Comparison of ENCODE assay signal across 21 cellular contexts in the genomic region with DNA sequence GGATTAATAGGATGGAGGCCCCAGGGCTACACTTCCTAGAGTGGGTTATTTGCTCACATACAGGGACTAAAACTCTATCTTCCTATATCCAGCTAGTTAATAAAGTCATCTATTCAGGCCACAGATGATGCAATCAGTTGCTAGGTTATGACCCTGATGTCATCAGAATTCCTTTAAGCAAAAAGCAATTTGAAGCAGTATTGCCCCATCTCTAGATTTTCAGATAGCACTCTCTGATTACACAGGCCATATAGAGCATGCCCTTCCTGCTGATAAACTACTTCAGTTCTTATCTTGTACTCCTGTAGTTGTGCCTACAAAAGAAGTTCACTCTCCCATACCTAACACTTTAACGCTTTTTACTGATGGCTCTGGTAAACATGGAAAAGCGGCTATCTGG.
DNase-seq lines count a peak whose midpoint lies in the region; ATAC-seq, FAIRE-seq and TF ChIP-seq lines count a peak whose summit lies in the region.
"Had no signal": no experiment of that assay in that cellular context is flagged by ENCODE, and none has a peak within 500 bp of the region (broad histone marks: within the 10 kb centered on the region; RNA-seq: fewer than 3 reads in every experiment).

No MANE protein-coding gene starts in this region.

- ATAC-seq in HepG2 (no peak), right lobe of liver (no peak), WTC11 (no peak)

- H3K4me1 ChIP-seq in HepG2 (ENCODE audit: insufficient read depth, low read length) (peaks cover 45% of the 10 kb centered on the region), right lobe of liver (peaks cover 0 to 5% (median 1%) of the 10 kb centered on the region in 4 donors), BE2C (no peaks in the 10 kb centered on the region), OCI-LY7 (ENCODE audit: insufficient read depth, low read length, poor library complexity, severe bottlenecking) (no peaks in the 10 kb centered on the region)
- H3K4me1 ChIP-seq: BLaER1 had no signal

- H2AFZ ChIP-seq in HepG2 (ENCODE audit: low read length) (no peak overlapping the region), OCI-LY7 (ENCODE audit: low read length) (no peak overlapping the region)
- H2AFZ ChIP-seq: GM23248 had no signal

- DNase-seq in HepG2 (ENCODE audit: low spot score): peak; percentile 64
- no peak for DNase-seq in right lobe of liver
- DNase-seq in WTC11 (ENCODE audit: low spot score): no peak
- DNase-seq in iris pigment epithelial cell (ENCODE audit: low read depth): peak; percentile 36
- no peak for DNase-seq in BE2C
- no peak for DNase-seq in RPMI8226
- no peak for DNase-seq in OCI-LY7 (ENCODE audit: low spot score)
- no peak for DNase-seq in NCI-H510A (lab: John Stamatoyannopoulos, UW)
- DNase-seq: CD4-positive, alpha-beta memory T cell; DMS53; GM23248; NCI-H1105; NCI-H2081; NCI-H446 treated with DMSO at 0.1 percent for 48 hours; SHP77 had no signal

- no peaks in the 10 kb centered on the region for H3K9me2 ChIP-seq in OCI-LY7 (ENCODE audit: insufficient read depth, low read length)

- H3K36me3 Mint-ChIP-seq in WTC11: peaks cover 46% of the 10 kb centered on the region

- CTCF ChIA-PET in HepG2 (lab: Yijun Ruan, JAX; ENCODE audit: low intra/inter-chr PET ratio, low total read pairs) (no interaction called here), WTC11 (lab: Charles Lee) (no interaction called here), OCI-LY7 (lab: Charles Lee; ENCODE audit: unreplicated experiment) (no interaction called here)

- no peaks in the 10 kb centered on the region for H3K27me3 Mint-ChIP-seq in WTC11 (ENCODE audit: low read depth)
- H3K27me3 Mint-ChIP-seq: CD4-positive, alpha-beta memory T cell had no signal

- H3K4me3 Mint-ChIP-seq in WTC11: no peak overlapping the region
- H3K4me3 Mint-ChIP-seq: CD4-positive, alpha-beta memory T cell had no signal

- H3K27me3 ChIP-seq in HepG2 (ENCODE audit: control insufficient read depth in 1 of 2, insufficient read depth in 2 of 2, low read length in 2 of 2) (no peaks in the 10 kb centered on the region), right lobe of liver (no peaks in the 10 kb centered on the region), BE2C (no peaks in the 10 kb centered on the region)
- H3K27me3 ChIP-seq: BLaER1 had no signal

- no peak for FAIRE-seq in HepG2 (lab: Jason Lieb, UNC)
- FAIRE-seq: GM12892, GM18507 had no signal

- TF ChIP-seq POLR2A in HepG2 (IDR thresholded peaks at IDR 0.05; ENCODE audit: insufficient read depth in 1 of 2, low read depth in 2 of 2, low read length in 2 of 2): no peak
- no peak for TF ChIP-seq POLR2A in right lobe of liver (IDR thresholded peaks at IDR 0.05)

- in situ Hi-C loops in HepG2 (cut with HindIII; ENCODE audit: extremely low pct_ligation_motif_present, low pct_unique_long_range_greater_than_20kb): no loop called here

- H3K36me3 ChIP-seq in HepG2 (replicated peaks in 1 of 2; ENCODE audit: control insufficient read depth in 1 of 2, insufficient read depth in 2 of 2, low read length in 2 of 2) (no peaks in the 10 kb centered on the region), right lobe of liver (no peaks in the 10 kb centered on the region), BE2C (no peaks in the 10 kb centered on the region), OCI-LY7 (ENCODE audit: insufficient read depth, low read length) (no peaks in the 10 kb centered on the region)
- H3K36me3 ChIP-seq: BLaER1, HAP-1 had no signal

- intact Hi-C loops in HepG2 (cut with micrococcal nuclease; ENCODE audit: unreplicated experiment) (no loop called here), right lobe of liver (cut with DNase I) (no loop called here), OCI-LY7 (cut with micrococcal nuclease; ENCODE audit: unreplicated experiment) (no loop called here)

- no TSS peak for BruUV-seq in HepG2 (replicated peaks; lab: Mats Ljungman, UMichigan)
- no TSS peak for BruUV-seq in OCI-LY7 (replicated peaks; lab: Mats Ljungman, UMichigan)

- H3K9me3 ChIP-seq in HepG2 (ENCODE audit: low read length) (peaks cover 30% of the 10 kb centered on the region), right lobe of liver (no peaks in the 10 kb centered on the region), BE2C (no peaks in the 10 kb centered on the region), OCI-LY7 (ENCODE audit: low read length) (no peaks in the 10 kb centered on the region)
- H3K9me3 ChIP-seq: HAP-1 had no signal

- no peak overlapping the region for H3K27ac ChIP-seq in HepG2 (ENCODE audit: extremely low read length, insufficient read depth, low read length)
- no peak overlapping the region for H3K27ac ChIP-seq in right lobe of liver
- no peak overlapping the region for H3K27ac ChIP-seq in OCI-LY7 (ENCODE audit: low read depth, low read length, poor library complexity, severe bottlenecking)
- H3K27ac ChIP-seq: BLaER1, GM23248, KMS-11, SK-N-MC had no signal

- H3K4me3 ChIP-seq in HepG2 (replicated peaks in 1 of 3; ENCODE audit: insufficient read depth in 1 of 3, low read depth in 2 of 3, low read length in 3 of 3): no peak overlapping the region
- H3K4me3 ChIP-seq in right lobe of liver: no peak overlapping the region
- no peak overlapping the region for H3K4me3 ChIP-seq in BE2C (ENCODE audit: low read depth, low read length)
- H3K4me3 ChIP-seq in OCI-LY7 (ENCODE audit: low read depth, low read length, poor library complexity, severe bottlenecking): no peak overlapping the region
- H3K4me3 ChIP-seq: BLaER1, GM23248, HAP-1, SK-N-MC had no signal

- no peak overlapping the region for H3K4me2 ChIP-seq in HepG2 (ENCODE audit: low read depth, low read length)
- H3K4me2 ChIP-seq in OCI-LY7 (ENCODE audit: low read length): no peak overlapping the region
- H3K4me2 ChIP-seq: BLaER1, KMS-11 had no signal

- H3K9me3 Mint-ChIP-seq in WTC11: peaks cover 61% of the 10 kb centered on the region

- no peak overlapping the region for H3K27ac Mint-ChIP-seq in WTC11
- H3K27ac Mint-ChIP-seq: CD4-positive, alpha-beta memory T cell had no signal

- H4K20me1 ChIP-seq in HepG2 (ENCODE audit: insufficient read depth, low read length) (no peaks in the 10 kb centered on the region), OCI-LY7 (ENCODE audit: insufficient read depth, low read length) (no peaks in the 10 kb centered on the region)
- H4K20me1 ChIP-seq: BLaER1 had no signal

- H3K4me1 Mint-ChIP-seq in WTC11: no peaks in the 10 kb centered on the region
- H3K4me1 Mint-ChIP-seq: CD4-positive, alpha-beta memory T cell had no signal

- no peak for TF ChIP-seq RAD21 in HepG2 (CRISPR knock-in tag; IDR thresholded peaks at IDR 0.05)

- POLR2A ChIA-PET in HepG2 (lab: Yijun Ruan, JAX): no interaction called here
- POLR2A ChIA-PET in WTC11 (lab: Charles Lee): no interaction called here
- POLR2A ChIA-PET in OCI-LY7 (lab: Charles Lee): no interaction called here

- WGBS in HepG2 (ENCODE audit: low lambda C conversion rate): 0% methylated on average over 2 of the region's 2 CpGs
- WGBS in right lobe of liver (ENCODE audit: insufficient coverage, low coverage, low lambda C conversion rate, missing lambda C conversion rate): 59% methylated on average over 2 of the region's 2 CpGs

- no peak overlapping the region for H3K9ac ChIP-seq in HepG2 (ENCODE audit: insufficient read depth, low read depth, low read length)
- H3K9ac ChIP-seq: BLaER1, GM23248, KMS-11 had no signal

- H3K79me2 ChIP-seq in HepG2 (ENCODE audit: insufficient read depth, low read length): no peaks in the 10 kb centered on the region
- no peaks in the 10 kb centered on the region for H3K79me2 ChIP-seq in OCI-LY7 (ENCODE audit: insufficient read depth, low read depth, low read length)

- TF ChIP-seq CTCF in HepG2 (CRISPR knock-in tag; IDR thresholded peaks at IDR 0.05) (no peak), right lobe of liver (IDR thresholded peaks at IDR 0.05) (no peak), WTC11 (IDR thresholded peaks at IDR 0.05) (no peak), BE2C (IDR thresholded peaks at IDR 0.05; ENCODE audit: low read depth, low read length) (no peak), OCI-LY7 (conservative IDR thresholded peaks at IDR 0.05; ENCODE audit: low read length) (no peak)

- TF ChIP-seq EP300 in HepG2 (IDR thresholded peaks at IDR 0.05; ENCODE audit: low read depth in 2 of 2, low read length in 2 of 2) (no peak), HepG2 (CRISPR knock-in tag; IDR thresholded peaks at IDR 0.05; ENCODE audit: borderline replicate concordance) (no peak)

TF ChIP-seq in HepG2, 621 proteins besides CTCF, POLR2A, EP300 and RAD21 (continues in another document):
- no peak for TF ChIP-seq BRD4 (CRISPR knock-in tag; IDR thresholded peaks at IDR 0.05)
- TF ChIP-seq, protein P1, sequence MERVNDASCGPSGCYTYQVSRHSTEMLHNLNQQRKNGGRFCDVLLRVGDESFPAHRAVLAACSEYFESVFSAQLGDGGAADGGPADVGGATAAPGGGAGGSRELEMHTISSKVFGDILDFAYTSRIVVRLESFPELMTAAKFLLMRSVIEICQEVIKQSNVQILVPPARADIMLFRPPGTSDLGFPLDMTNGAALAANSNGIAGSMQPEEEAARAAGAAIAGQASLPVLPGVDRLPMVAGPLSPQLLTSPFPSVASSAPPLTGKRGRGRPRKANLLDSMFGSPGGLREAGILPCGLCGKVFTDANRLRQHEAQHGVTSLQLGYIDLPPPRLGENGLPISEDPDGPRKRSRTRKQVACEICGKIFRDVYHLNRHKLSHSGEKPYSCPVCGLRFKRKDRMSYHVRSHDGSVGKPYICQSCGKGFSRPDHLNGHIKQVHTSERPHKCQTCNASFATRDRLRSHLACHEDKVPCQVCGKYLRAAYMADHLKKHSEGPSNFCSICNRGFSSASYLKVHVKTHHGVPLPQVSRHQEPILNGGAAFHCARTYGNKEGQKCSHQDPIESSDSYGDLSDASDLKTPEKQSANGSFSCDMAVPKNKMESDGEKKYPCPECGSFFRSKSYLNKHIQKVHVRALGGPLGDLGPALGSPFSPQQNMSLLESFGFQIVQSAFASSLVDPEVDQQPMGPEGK (CRISPR knock-in tag; IDR thresholded peaks at IDR 0.05): no peak
- TF ChIP-seq MED8 (CRISPR knock-in tag; IDR thresholded peaks at IDR 0.05; ENCODE audit: insufficient replicate concordance): no peak

TF ChIP-seq in WTC11, 78 proteins besides CTCF, POLR2A, EP300 and RAD21 (continues in another document):
- TF ChIP-seq, protein P2, sequence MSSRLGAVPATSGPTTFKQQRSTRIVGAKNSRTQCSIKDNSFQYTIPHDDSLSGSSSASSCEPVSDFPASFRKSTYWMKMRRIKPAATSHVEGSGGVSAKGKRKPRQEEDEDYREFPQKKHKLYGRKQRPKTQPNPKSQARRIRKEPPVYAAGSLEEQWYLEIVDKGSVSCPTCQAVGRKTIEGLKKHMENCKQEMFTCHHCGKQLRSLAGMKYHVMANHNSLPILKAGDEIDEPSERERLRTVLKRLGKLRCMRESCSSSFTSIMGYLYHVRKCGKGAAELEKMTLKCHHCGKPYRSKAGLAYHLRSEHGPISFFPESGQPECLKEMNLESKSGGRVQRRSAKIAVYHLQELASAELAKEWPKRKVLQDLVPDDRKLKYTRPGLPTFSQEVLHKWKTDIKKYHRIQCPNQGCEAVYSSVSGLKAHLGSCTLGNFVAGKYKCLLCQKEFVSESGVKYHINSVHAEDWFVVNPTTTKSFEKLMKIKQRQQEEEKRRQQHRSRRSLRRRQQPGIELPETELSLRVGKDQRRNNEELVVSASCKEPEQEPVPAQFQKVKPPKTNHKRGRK (CRISPR knock-in tag; IDR thresholded peaks at IDR 0.05; ENCODE audit: borderline replicate concordance): no peak
- TF ChIP-seq PRRX2 (CRISPR knock-in tag; IDR thresholded peaks at IDR 0.05): no peak
- no peak for TF ChIP-seq NR3C1 (CRISPR knock-in tag; conservative IDR thresholded peaks at IDR 0.05; ENCODE audit: low read depth)
- peak; percentile 97 for TF ChIP-seq GABPB1 (CRISPR knock-in tag; IDR thresholded peaks at IDR 0.05)

Comparison
In these comparisons a context has a peak if more than half of its experiments do, and no peak if none do; other contexts are left out.
1. DNase-seq: peak in HepG2 (single experiment) and iris pigment epithelial cell (single experiment); none in right lobe of liver (0 of 3), WTC11 (single experiment), BE2C (single experiment), RPMI8226 (single experiment), OCI-LY7 (single experiment) and NCI-H510A (single experiment).